Comparison of ENCODE assay signal across 16 cellular contexts in the genomic region with DNA sequence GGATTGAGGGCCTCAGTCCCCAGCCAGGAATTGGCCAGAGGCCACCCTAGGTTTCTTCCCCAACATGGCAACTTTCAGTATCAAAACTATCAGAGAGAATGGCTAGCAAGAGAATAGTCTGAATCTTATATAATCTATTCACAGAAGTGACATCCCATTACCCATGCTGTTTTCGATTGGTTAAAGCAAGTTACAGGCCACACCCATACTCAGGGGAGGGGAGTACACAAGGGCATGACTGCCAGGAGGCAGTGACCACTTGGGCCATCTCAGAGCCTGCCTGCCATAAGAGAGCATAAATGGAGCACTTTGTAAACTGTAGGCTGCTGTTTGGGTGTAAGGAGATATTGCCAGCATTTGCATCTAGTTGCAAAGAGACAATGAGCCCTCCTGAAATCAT.
"Had no signal": no experiment of that assay in that cellular context is flagged by ENCODE, and none has a peak within 500 bp of the region (broad histone marks: within the 10 kb centered on the region; RNA-seq: fewer than 3 reads in every experiment).

No MANE protein-coding gene starts in this region.

- H3K9me3 ChIP-seq: ascending aorta, left lung, neutrophil, tibial nerve had no signal

- ATAC-seq: activated naive CD8-positive, alpha-beta T cell treated with anti-CD3 and anti-CD28 coated beads, Interleukin-2, amount 50 U/mL, for 24 hours; activated T-helper 17 cell treated with anti-CD3 and anti-CD28 coated beads, Interleukin-2, amount 50 U/mL, for 72 hours; left lung; natural killer cell had no signal

- H3K36me3 ChIP-seq: ascending aorta, cardiac muscle cell, left lung, neutrophil, tibial nerve had no signal

- DNase-seq: activated CD4-positive, CD25-positive, alpha-beta regulatory T cell treated with anti-CD3 and anti-CD28 coated beads, Interleukin-2, amount 50 U/mL, for 72 hours; activated naive CD4-positive, alpha-beta T cell treated with Interleukin-2 at 50 U/mL for 16 hours; activated naive CD8-positive, alpha-beta T cell treated with anti-CD3 and anti-CD28 coated beads, Interleukin-2, amount 50 U/mL, for 24 hours; erythroblast; left lung; natural killer cell; stimulated activated CD4-positive, alpha-beta T cell treated with anti-CD3 and anti-CD28 coated beads, Interleukin-15, amount 100 ng/mL, for 24 hours; stimulated activated CD4-positive, alpha-beta T cell treated with anti-CD3 and anti-CD28 coated beads, Interleukin-4, amount 100 ng/mL, for 1 hour; stimulated activated naive CD4-positive, alpha-beta T cell treated with Interleukin-2 at 50 U/mL for 16 hours; substantia nigra; T-helper 1 cell had no signal

- H3K27ac ChIP-seq: ascending aorta, cardiac muscle cell, left lung, neutrophil, tibial nerve had no signal

- H3K27me3 ChIP-seq: ascending aorta, neutrophil, tibial nerve had no signal

- H3K4me1 ChIP-seq: ascending aorta, left lung had no signal

- H3K4me3 ChIP-seq: ascending aorta, cardiac muscle cell, left lung, tibial nerve had no signal
